ENCODE assay signal across 12 cellular contexts in genomic region chr16:30966033-30966619, GRCh38. TPM values are rescaled to one million over a fixed set of nuclear protein-coding genes. Genes with fewer than 3 reads are reported as not detected.
DNase-seq lines count a peak whose midpoint lies in the region; ATAC-seq lines count a peak whose summit lies in the region.
"Had no signal": no experiment of that assay in that cellular context is flagged by ENCODE, and none has a peak within 500 bp of the region (broad histone marks: within the 10 kb centered on the region; RNA-seq: fewer than 3 reads in every experiment).

No MANE protein-coding gene starts in this region.

- peaks cover 28 to 34% of the 10 kb centered on the region in 2 donors for H3K36me3 Mint-ChIP-seq in activated naive CD4-positive, alpha-beta T cell treated with anti-CD3 and anti-CD28 coated beads, Interleukin-2, amount 50 U/mL, for 72 hours
- H3K36me3 Mint-ChIP-seq in stimulated activated effector memory CD8-positive, alpha-beta T cell treated with anti-CD3 and anti-CD28 coated beads, Interleukin-12 subunit alpha, Interleukin-12 subunit beta, amount 100 ng/mL, for 72 hours: peaks cover 98% of the 10 kb centered on the region

- peaks cover 12% of the 10 kb centered on the region for H3K4me1 Mint-ChIP-seq in stimulated activated effector memory CD8-positive, alpha-beta T cell treated with anti-CD3 and anti-CD28 coated beads, Interleukin-12 subunit alpha, Interleukin-12 subunit beta, amount 100 ng/mL, for 72 hours

- no peak overlapping the region for H3K4me3 Mint-ChIP-seq in stimulated activated effector memory CD8-positive, alpha-beta T cell treated with anti-CD3 and anti-CD28 coated beads, Interleukin-12 subunit alpha, Interleukin-12 subunit beta, amount 100 ng/mL, for 72 hours

- H3K9me3 Mint-ChIP-seq in activated naive CD4-positive, alpha-beta T cell treated with anti-CD3 and anti-CD28 coated beads, Interleukin-2, amount 50 U/mL, for 72 hours: no peaks in the 10 kb centered on the region
- no peaks in the 10 kb centered on the region for H3K9me3 Mint-ChIP-seq in stimulated activated effector memory CD8-positive, alpha-beta T cell treated with anti-CD3 and anti-CD28 coated beads, Interleukin-12 subunit alpha, Interleukin-12 subunit beta, amount 100 ng/mL, for 72 hours

- peak overlapping the region; percentile 71 to 72 for H3K27ac Mint-ChIP-seq in activated naive CD4-positive, alpha-beta T cell treated with anti-CD3 and anti-CD28 coated beads, Interleukin-2, amount 50 U/mL, for 72 hours
- H3K27ac Mint-ChIP-seq in stimulated activated effector memory CD8-positive, alpha-beta T cell treated with anti-CD3 and anti-CD28 coated beads, Interleukin-12 subunit alpha, Interleukin-12 subunit beta, amount 100 ng/mL, for 72 hours: peak overlapping the region; percentile 90

- no peak for DNase-seq in activated naive CD4-positive, alpha-beta T cell treated with anti-CD3 and anti-CD28 coated beads, Interleukin-2, amount 50 U/mL, for 72 hours (ENCODE audit: low spot score in 2 of 2)
- DNase-seq in activated naive CD4-positive, alpha-beta T cell (lab: John Stamatoyannopoulos, UW): no peak
- no peak for DNase-seq in stimulated activated effector memory CD8-positive, alpha-beta T cell treated with anti-CD3 and anti-CD28 coated beads, Interleukin-12 subunit alpha, Interleukin-12 subunit beta, amount 100 ng/mL, for 72 hours (ENCODE audit: low spot score in 2 of 2)
- DNase-seq in hypothalamus (lab: John Stamatoyannopoulos, UW): no peak
- DNase-seq: 8988T, COR-L47, KBM-7, NCI-H1092 treated with DMSO at 0.1 percent for 48 hours, NCI-H1694 treated with DMSO at 0.1 percent for 48 hours, NCI-H446, NCI-H748 treated with DMSO at 0.1 percent for 48 hours had no signal

- ATAC-seq in activated naive CD4-positive, alpha-beta T cell treated with anti-CD3 and anti-CD28 coated beads, Interleukin-2, amount 50 U/mL, for 72 hours: no peak
- no peak for ATAC-seq in stimulated activated effector memory CD8-positive, alpha-beta T cell treated with anti-CD3 and anti-CD28 coated beads, Interleukin-12 subunit alpha, Interleukin-12 subunit beta, amount 100 ng/mL, for 72 hours
- ATAC-seq: Right ventricle myocardium inferior had no signal

RNA-seq across cellular contexts. Expression of gene SETD1A, which starts 8.6 kb away (rescaled TPM):
- total RNA-seq in activated naive CD4-positive, alpha-beta T cell treated with anti-CD3 and anti-CD28 coated beads, Interleukin-2, amount 50 U/mL, for 72 hours: 10 to 100 TPM; 24.5 to 34.1 TPM

RNA-seq across cellular contexts. Expression of gene ORAI3, which starts 17.3 kb away (rescaled TPM):
- total RNA-seq in activated naive CD4-positive, alpha-beta T cell treated with anti-CD3 and anti-CD28 coated beads, Interleukin-2, amount 50 U/mL, for 72 hours: 10 to 100 TPM in 1 of 2 donors, 1 to 10 TPM in 1; 7.3 to 17.1 TPM

RNA-seq across cellular contexts. Expression of gene HSD3B7, which starts 18.9 kb away (rescaled TPM):
- total RNA-seq in activated naive CD4-positive, alpha-beta T cell treated with anti-CD3 and anti-CD28 coated beads, Interleukin-2, amount 50 U/mL, for 72 hours: 1 to 10 TPM; 4.1 to 9.2 TPM

RNA-seq across cellular contexts. Expression of gene FBXL19, which starts 42.8 kb away (rescaled TPM):
- total RNA-seq in activated naive CD4-positive, alpha-beta T cell treated with anti-CD3 and anti-CD28 coated beads, Interleukin-2, amount 50 U/mL, for 72 hours: 10 to 100 TPM; 24.4 to 36.4 TPM

RNA-seq across cellular contexts. Expression of gene STX1B, which starts 44.3 kb away (rescaled TPM):
- total RNA-seq in activated naive CD4-positive, alpha-beta T cell treated with anti-CD3 and anti-CD28 coated beads, Interleukin-2, amount 50 U/mL, for 72 hours: 1 to 10 TPM in 1 of 2 donors, under 1 TPM in 1; 0.87 to 4.5 TPM
